8 cellular contexts compared by ENCODE assay signal in the genomic region with DNA sequence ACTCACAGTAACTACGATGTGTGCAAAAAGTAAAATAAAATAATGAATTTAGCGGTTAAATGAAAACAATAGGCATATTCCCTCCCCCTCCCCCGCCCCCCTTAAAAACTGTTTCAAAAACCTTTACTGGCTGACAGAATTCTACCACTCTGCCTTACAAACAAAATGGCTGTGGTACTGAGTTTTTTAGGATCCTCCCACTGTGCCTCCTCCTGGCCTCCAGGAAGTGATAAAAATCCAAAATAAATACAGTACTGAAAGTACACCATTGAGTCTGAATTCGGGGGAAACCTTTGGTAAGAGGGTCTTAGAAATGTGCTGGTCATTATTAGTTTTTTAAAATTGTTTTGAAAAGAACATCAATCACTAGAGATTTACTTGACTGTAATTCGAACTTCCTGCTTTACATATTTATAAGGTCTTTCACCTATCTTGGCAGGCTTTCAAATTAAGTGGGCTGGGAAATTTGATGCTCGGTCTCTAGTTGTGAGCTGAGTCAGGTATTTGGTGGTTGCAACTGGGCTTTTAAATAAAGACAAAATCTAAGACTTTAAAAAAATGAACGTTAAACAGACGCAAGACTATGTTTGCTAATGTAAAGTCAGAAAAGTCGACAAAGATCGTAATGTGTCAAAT. TPM values are rescaled to one million over a fixed set of nuclear protein-coding genes. Genes with fewer than 3 reads are reported as not detected.
A peak's percentile ranks its signal among the peaks of the same experiment; 100 is the strongest.
DNase-seq lines count a peak whose midpoint lies in the region; ATAC-seq, FAIRE-seq and TF ChIP-seq lines count a peak whose summit lies in the region.

No MANE protein-coding gene starts in this region.

- ATAC-seq in activated B cell treated with CpG ODN at 0.5 μM for 24 hours (ENCODE audit: low read depth) (peak; percentile 43), Right ventricle myocardium superior (ENCODE audit: poor library complexity) (peak; percentile 60), GM19463 (IDR thresholded peaks at IDR 0.05; ENCODE audit: unreplicated experiment) (no peak)

- H3K36me3 ChIP-seq in CD4-positive, alpha-beta memory T cell (ENCODE audit: insufficient read depth, low read length), result no peaks in the 10 kb centered on the region

- TF ChIP-seq POLR2A in H54 (IDR thresholded peaks at IDR 0.05; ENCODE audit: low read depth, low read length), result no peak

- H3K4me3 ChIP-seq in CD4-positive, alpha-beta memory T cell (ENCODE audit: low read length in 2 of 2), result peak overlapping the region; percentile 74 to 99

- peaks cover 0 to under 1% of the 10 kb centered on the region in 2 donors for H3K36me3 Mint-ChIP-seq in CD4-positive, alpha-beta memory T cell
- H3K36me3 Mint-ChIP-seq in activated B cell treated with CpG ODN at 0.5 μM for 24 hours (ENCODE audit: low read depth) (no peaks in the 10 kb centered on the region), osteocyte (ENCODE audit: unreplicated experiment) (no peaks in the 10 kb centered on the region)

- peaks cover 11 to 16% (median 12%) of the 10 kb centered on the region in 4 donors for H3K4me1 Mint-ChIP-seq in CD4-positive, alpha-beta memory T cell
- H3K4me1 Mint-ChIP-seq in activated B cell treated with CpG ODN at 0.5 μM for 24 hours, result peaks cover 15% of the 10 kb centered on the region
- H3K4me1 Mint-ChIP-seq in osteocyte (ENCODE audit: unreplicated experiment), result peaks cover 16% of the 10 kb centered on the region

- TF ChIP-seq CTCF in activated B cell treated with CpG ODN at 0.5 μM for 24 hours (IDR thresholded peaks at IDR 0.05) (no peak), osteocyte (IDR thresholded peaks at IDR 0.05) (no peak)

- peak; percentile 53 to 67 (median 64) for DNase-seq in CD4-positive, alpha-beta memory T cell
- DNase-seq in H54 (ENCODE audit: insufficient read length, low spot score), result peak; percentile 23
- DNase-seq in NCI-H2029 treated with DMSO at 0.1 percent for 48 hours (lab: John Stamatoyannopoulos, UW), result peak; percentile 70
- no peak for DNase-seq in activated B cell treated with CpG ODN at 0.5 μM for 24 hours
- no peak for DNase-seq in Right ventricle myocardium superior
- DNase-seq in pons (ENCODE audit: low spot score), result peak; percentile 53
- no peak for DNase-seq in osteocyte (ENCODE audit: extremely low spot score, unreplicated experiment)

- FAIRE-seq in H54 (lab: Jason Lieb, UNC), result peak; percentile 89

- peak overlapping the region; percentile 73 for H3K27ac ChIP-seq in CD4-positive, alpha-beta memory T cell (ENCODE audit: low read depth, low read length)

- H3K9me3 Mint-ChIP-seq in CD4-positive, alpha-beta memory T cell, result no peaks in the 10 kb centered on the region
- H3K9me3 Mint-ChIP-seq in activated B cell treated with CpG ODN at 0.5 μM for 24 hours (no peaks in the 10 kb centered on the region), osteocyte (ENCODE audit: unreplicated experiment) (no peaks in the 10 kb centered on the region)

- no peak overlapping the region for H3K27ac Mint-ChIP-seq in CD4-positive, alpha-beta memory T cell
- H3K27ac Mint-ChIP-seq in activated B cell treated with CpG ODN at 0.5 μM for 24 hours (no peak overlapping the region), osteocyte (ENCODE audit: unreplicated experiment) (no peak overlapping the region)

- no peaks in the 10 kb centered on the region for H3K27me3 Mint-ChIP-seq in CD4-positive, alpha-beta memory T cell
- no peaks in the 10 kb centered on the region for H3K27me3 Mint-ChIP-seq in activated B cell treated with CpG ODN at 0.5 μM for 24 hours
- H3K27me3 Mint-ChIP-seq in osteocyte (ENCODE audit: unreplicated experiment), result no peaks in the 10 kb centered on the region

- H3K4me1 ChIP-seq in CD4-positive, alpha-beta memory T cell (ENCODE audit: insufficient read depth, low read length), result peaks cover 28% of the 10 kb centered on the region

- H3K4me3 Mint-ChIP-seq in CD4-positive, alpha-beta memory T cell, result no peak overlapping the region
- no peak overlapping the region for H3K4me3 Mint-ChIP-seq in activated B cell treated with CpG ODN at 0.5 μM for 24 hours
- no peak overlapping the region for H3K4me3 Mint-ChIP-seq in osteocyte (ENCODE audit: unreplicated experiment)

- H3K27me3 ChIP-seq in CD4-positive, alpha-beta memory T cell (ENCODE audit: insufficient read depth, low read length), result no peaks in the 10 kb centered on the region

- CTCF ChIA-PET in CD4-positive, alpha-beta memory T cell (lab: Charles Lee; ENCODE audit: partially characterized antibody), result interaction anchor here (0.7 to 4.3 kb wide), 9 partner anchors 12 to 135 kb away, joined by 3 to 43 read pairs (median 5); a partner anchor contains a TSS
- CTCF ChIA-PET in activated B cell treated with CpG ODN at 0.5 μM for 24 hours (lab: Charles Lee), result interaction anchor here (1.4 to 3.1 kb wide), 4 partner anchors 10 to 66 kb away, joined by 3 to 14 read pairs (median 5); a partner anchor contains a TSS

- intact Hi-C loops in CD4-positive, alpha-beta memory T cell (cut with micrococcal nuclease), result loop anchor here (2.0 to 10.0 kb wide), 6 partner anchors 455 to 753 kb away; a partner anchor contains a TSS
- intact Hi-C loops in activated B cell treated with CpG ODN at 0.5 μM for 24 hours (cut with micrococcal nuclease) (loop anchor here (2.0 to 10.0 kb wide), 8 partner anchors 63 to 1947 kb away; a partner anchor contains a TSS), Right ventricle myocardium superior (cut with DNase I) (no loop called here)

- no peaks in the 10 kb centered on the region for H3K9me3 ChIP-seq in CD4-positive, alpha-beta memory T cell (ENCODE audit: control insufficient read depth in 1 of 2, low read length in 2 of 2)

- POLR2A ChIA-PET in CD4-positive, alpha-beta memory T cell (lab: Charles Lee; ENCODE audit: partially characterized antibody), result interaction anchor here (0.6 to 4.7 kb wide), 31 partner anchors 8 to 955 kb away, joined by 3 to 88 read pairs (median 6); a partner anchor contains a TSS
- POLR2A ChIA-PET in activated B cell treated with CpG ODN at 0.5 μM for 24 hours (lab: Charles Lee), result interaction anchor here (0.7 to 4.0 kb wide), 7 partner anchors 10 to 1348 kb away, joined by 4 to 54 read pairs (median 7); a partner anchor contains a TSS

RNA-seq across cellular contexts. Expression of a gene that starts 32.5 kb away (rescaled TPM):
- total RNA-seq in CD4-positive, alpha-beta memory T cell, result 100 to 1,000 TPM; 105 to 112 TPM
- polyA plus RNA-seq in CD4-positive, alpha-beta memory T cell, result 10 to 100 TPM; 46.0 to 57.0 TPM
- total RNA-seq in activated B cell treated with CpG ODN at 0.5 μM for 24 hours (72.7 and 82.8 TPM in 2 replicates), Right ventricle myocardium superior (17.3 TPM), osteocyte (35.5 and 37.8 TPM in 2 replicates)

Comparison
In these comparisons a context has a peak if more than half of its experiments do, and no peak if none do; other contexts are left out.
1. DNase-seq: peak in CD4-positive, alpha-beta memory T cell (5 of 5), H54 (single experiment), NCI-H2029 treated with DMSO at 0.1 percent for 48 hours (single experiment) and pons (single experiment); none in activated B cell treated with CpG ODN at 0.5 μM for 24 hours (single experiment), Right ventricle myocardium superior (single experiment) and osteocyte (single experiment).